8 cellular contexts compared by ENCODE assay signal in genomic region chr13:31162151-31163008, GRCh38. TPM values are rescaled to one million over a fixed set of nuclear protein-coding genes. Genes with fewer than 3 reads are reported as not detected.
DNase-seq lines count a peak whose midpoint lies in the region; ATAC-seq and TF ChIP-seq lines count a peak whose summit lies in the region.

No MANE protein-coding gene starts in this region.

- H2AFZ ChIP-seq in OCI-LY1 (ENCODE audit: low read length), result peak overlapping the region; percentile 86

- H3K9me3 ChIP-seq in OCI-LY1 (ENCODE audit: low read length) (no peaks in the 10 kb centered on the region), mononuclear cell (ENCODE audit: low read depth, low read length) (no peaks in the 10 kb centered on the region)

- no peak for TF ChIP-seq CTCF in OCI-LY1 (IDR thresholded peaks at IDR 0.05; ENCODE audit: low read length)

- H3F3A ChIP-seq in OCI-LY1 (ENCODE audit: insufficient read depth, low read length), result no peaks in the 10 kb centered on the region

- peak; percentile 82 for ATAC-seq in GM21526 (IDR thresholded peaks at IDR 0.05; ENCODE audit: low FRiP score, unreplicated experiment)

- DNase-seq in DMS 273 treated with DMSO at 0.1 percent for 48 hours (lab: John Stamatoyannopoulos, UW) (peak; percentile 93), HuH-7 (ENCODE audit: low spot score) (peak; percentile 83), activated T-cell treated with anti-CD3 and anti-CD28 coated beads for 4 hours (peak; percentile 89), epithelial cell of prostate (ENCODE audit: low read depth, low spot score) (peak; percentile 95)
- DNase-seq in stimulated activated CD8-positive, alpha-beta memory T cell treated with anti-CD3 and anti-CD28 coated beads, Interleukin-4, amount 100 ng/mL, for 1 hour (ENCODE audit: low read depth in 2 of 2, low spot score in 1 of 2), result peak; percentile 82 to 91

- H3K27me3 ChIP-seq in OCI-LY1 (ENCODE audit: insufficient read depth, low read length) (no peaks in the 10 kb centered on the region), mononuclear cell (ENCODE audit: insufficient read depth, low read length) (no peaks in the 10 kb centered on the region)

- H3K9me2 ChIP-seq in OCI-LY1 (ENCODE audit: low read depth, low read length), result no peaks in the 10 kb centered on the region

- peaks cover 20% of the 10 kb centered on the region for H3K36me3 ChIP-seq in OCI-LY1 (ENCODE audit: insufficient read depth, low read length)

- peak overlapping the region; percentile 88 for H3K9ac ChIP-seq in OCI-LY1 (ENCODE audit: low read length)

- no peaks in the 10 kb centered on the region for H4K20me1 ChIP-seq in OCI-LY1 (ENCODE audit: insufficient read depth, low read length)

- H3K79me2 ChIP-seq in OCI-LY1 (ENCODE audit: insufficient read depth, low read length), result peaks cover 37% of the 10 kb centered on the region

- peak overlapping the region; percentile 96 for H3K4me2 ChIP-seq in OCI-LY1 (ENCODE audit: low read length)

- peak overlapping the region; percentile 98 for H3K4me3 ChIP-seq in OCI-LY1 (ENCODE audit: low read depth, low read length, poor library complexity, severe bottlenecking)
- peak overlapping the region; percentile 86 for H3K4me3 ChIP-seq in mononuclear cell (ENCODE audit: low read length)

- H3K4me1 ChIP-seq in OCI-LY1 (ENCODE audit: insufficient read depth, low read length, severe bottlenecking), result peaks cover 31% of the 10 kb centered on the region
- H3K4me1 ChIP-seq in mononuclear cell (ENCODE audit: insufficient read depth, low read length), result peaks cover 20% of the 10 kb centered on the region

- H3K27ac ChIP-seq in OCI-LY1 (ENCODE audit: low read depth, low read length, poor library complexity, severe bottlenecking), result peak overlapping the region; percentile 55
- H3K27ac ChIP-seq in epithelial cell of prostate, result peak overlapping the region; percentile 80

RNA-seq across cellular contexts. Expression of gene HSPH1, which starts 0.7 kb away (rescaled TPM):
- 60.7 TPM for total RNA-seq in mononuclear cell

RNA-seq across cellular contexts. Expression of gene B3GLCT, which starts 37.4 kb away (rescaled TPM):
- 6.1 TPM for total RNA-seq in mononuclear cell

Comparison
In these comparisons a context has a peak if more than half of its experiments do, and no peak if none do; other contexts are left out.
1. Peak in every context shown above with its lines: DNase-seq, ATAC-seq, H3K4me3 ChIP-seq and H3K27ac ChIP-seq.